8 cellular contexts compared by ENCODE assay signal in the genomic region with DNA sequence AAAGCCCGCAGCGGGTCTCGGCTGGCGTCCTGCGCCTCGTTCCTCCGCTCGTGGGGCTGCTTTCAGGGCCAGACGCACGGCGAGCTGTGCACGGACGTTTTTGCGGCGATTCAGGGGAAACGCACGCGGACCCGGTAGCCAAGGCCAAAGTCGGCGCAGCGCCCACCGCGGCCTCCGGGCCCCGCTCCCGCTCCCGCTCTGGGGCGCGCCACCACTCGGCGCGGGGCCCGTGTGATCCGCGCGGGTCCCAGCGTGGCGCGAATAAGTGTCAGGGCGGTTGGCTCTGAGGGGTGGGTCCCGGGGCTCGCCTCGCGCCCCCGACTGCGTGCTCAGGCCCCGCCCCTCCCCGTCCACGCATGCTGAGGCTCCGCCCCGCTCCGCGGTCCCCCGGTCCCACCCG.
DNase-seq lines count a peak whose midpoint lies in the region; ATAC-seq and TF ChIP-seq lines count a peak whose summit lies in the region.

No MANE protein-coding gene starts in this region.

- no peak overlapping the region for H3K27ac ChIP-seq in duodenal mucosa (ENCODE audit: low read depth, low read length)
- no peak overlapping the region for H3K27ac ChIP-seq in parathyroid adenoma

- peaks cover 7 to 9% of the 10 kb centered on the region in 2 donors for H3K4me1 ChIP-seq in duodenal mucosa (ENCODE audit: control insufficient read depth in 1 of 2, insufficient read depth in 2 of 2, low read length in 2 of 2)
- peaks cover 2% of the 10 kb centered on the region for H3K4me1 ChIP-seq in parathyroid adenoma

- peak overlapping the region; percentile 35 to 68 for H3K4me3 ChIP-seq in duodenal mucosa (ENCODE audit: low read depth in 1 of 2, low read length in 2 of 2)
- H3K4me3 ChIP-seq in parathyroid adenoma (ENCODE audit: low read depth, low read length): no peak overlapping the region

- POLR2A ChIA-PET in GM10248 (lab: Yijun Ruan, JAX): no interaction called here

- H3K9ac ChIP-seq in duodenal mucosa (ENCODE audit: low read depth in 1 of 2, low read length in 2 of 2) (no peak overlapping the region), parathyroid adenoma (no peak overlapping the region)

- H3K27me3 ChIP-seq in duodenal mucosa (ENCODE audit: control insufficient read depth in 1 of 2, insufficient read depth in 2 of 2, low read length in 2 of 2) (no peaks in the 10 kb centered on the region), parathyroid adenoma (ENCODE audit: control insufficient read depth, insufficient read depth, low read length) (no peaks in the 10 kb centered on the region)

- H3K79me2 ChIP-seq in parathyroid adenoma: peaks cover 7% of the 10 kb centered on the region

- H2AFZ ChIP-seq in parathyroid adenoma: no peak overlapping the region

- H3K9me3 ChIP-seq in duodenal mucosa (ENCODE audit: control insufficient read depth in 1 of 2, low read length in 2 of 2) (no peaks in the 10 kb centered on the region), parathyroid adenoma (ENCODE audit: control insufficient read depth, low read length) (no peaks in the 10 kb centered on the region)

- H3K4me2 ChIP-seq in parathyroid adenoma (ENCODE audit: low read length): peak overlapping the region; percentile 62

- H3K36me3 ChIP-seq in duodenal mucosa (ENCODE audit: control insufficient read depth in 1 of 2, insufficient read depth in 2 of 2, low read length in 2 of 2) (no peaks in the 10 kb centered on the region), parathyroid adenoma (ENCODE audit: control insufficient read depth, insufficient read depth, low read length) (no peaks in the 10 kb centered on the region)

- TF ChIP-seq CTCF in parathyroid adenoma (IDR thresholded peaks at IDR 0.05): no peak
- no peak for TF ChIP-seq CTCF in GM10248 (IDR thresholded peaks at IDR 0.05; ENCODE audit: control extremely low read depth, extremely low read depth, low read depth, missing control alignments)

- ATAC-seq in GM19025 (IDR thresholded peaks at IDR 0.05; ENCODE audit: low read depth, unreplicated experiment) (peak; percentile 16), HG03175 (IDR thresholded peaks at IDR 0.05; ENCODE audit: unreplicated experiment) (peak; percentile 36), GM18907 (IDR thresholded peaks at IDR 0.05; ENCODE audit: unreplicated experiment) (no peak), HG03565 (IDR thresholded peaks at IDR 0.05; ENCODE audit: unreplicated experiment) (no peak)

- no peak for DNase-seq in GM10248 (ENCODE audit: extremely low spot score)
- DNase-seq in midbrain (lab: John Stamatoyannopoulos, UW): no peak

- CTCF ChIA-PET in GM10248 (lab: Yijun Ruan, JAX): no interaction called here

Comparison
In these comparisons a context has a peak if more than half of its experiments do, and no peak if none do; other contexts are left out.
1. ATAC-seq: peak in GM19025 (single experiment) and HG03175 (single experiment); none in GM18907 (single experiment) and HG03565 (single experiment).